22 cellular contexts compared by ENCODE assay signal in the genomic region with DNA sequence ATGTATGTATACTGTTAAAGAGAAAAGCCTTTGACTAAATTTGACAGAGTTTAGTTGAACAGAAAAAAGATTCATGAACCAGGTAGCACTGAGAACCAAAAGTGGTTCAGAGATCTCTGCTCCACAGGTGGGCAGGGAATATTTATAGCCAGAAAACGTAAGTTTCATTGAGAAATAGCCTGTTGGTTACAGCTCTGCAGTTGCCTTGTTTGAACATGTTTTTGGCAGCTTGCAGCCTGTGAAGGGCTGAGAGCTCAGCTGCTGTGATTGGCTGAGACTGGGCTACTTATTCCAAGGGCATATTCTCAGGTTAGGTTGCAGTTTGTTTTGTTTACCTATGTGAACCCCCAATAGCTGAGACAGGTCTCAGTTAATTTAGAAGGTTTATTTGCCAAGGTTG. TPM values are rescaled to one million over a fixed set of nuclear protein-coding genes. Genes with fewer than 3 reads are reported as not detected.
DNase-seq lines count a peak whose midpoint lies in the region; ATAC-seq, FAIRE-seq and TF ChIP-seq lines count a peak whose summit lies in the region.
"Had no signal": no experiment of that assay in that cellular context is flagged by ENCODE, and none has a peak within 500 bp of the region (broad histone marks: within the 10 kb centered on the region; RNA-seq: fewer than 3 reads in every experiment).

No MANE protein-coding gene starts in this region.

- 0% methylated on average over 1 of the region's 1 CpG for WGBS in K562 (ENCODE audit: insufficient coverage, low coverage, missing lambda C conversion rate)

- no peak overlapping the region for H3K27ac ChIP-seq in K562 (ENCODE audit: extremely low read depth, low read depth, low read length)
- no peak overlapping the region for H3K27ac ChIP-seq in keratinocyte (ENCODE audit: control insufficient read depth, insufficient read depth, low read length)
- H3K27ac ChIP-seq: SJCRH30 had no signal

- TF ChIP-seq CTCF in K562 (IDR thresholded peaks at IDR 0.05 in 2 of 3, conservative IDR thresholded peaks at IDR 0.05 in 1 of 3; ENCODE audit: insufficient read depth in 2 of 3, low read depth in 1 of 3, low read length in 3 of 3) (no peak), keratinocyte (optimal IDR thresholded peaks at IDR 0.05 in 1 of 3, IDR thresholded peaks at IDR 0.05 in 1 of 3, conservative IDR thresholded peaks at IDR 0.05 in 1 of 3; ENCODE audit: extremely low read depth in 1 of 3, insufficient read depth in 2 of 3, low read length in 3 of 3) (no peak)

- POLR2A ChIA-PET in K562 (lab: Yijun Ruan, JAX), result interaction anchor here (0.6 to 6.0 kb wide), 5 partner anchors 9 to 151 kb away, joined by 3 to 62 read pairs (median 3); a partner anchor contains a TSS

- no peak for TF ChIP-seq POLR2A in K562 (conservative IDR thresholded peaks at IDR 0.05)

- DNase-seq in HPDE6-E6E7 (ENCODE audit: extremely low spot score) (peak; percentile 25), NCI-H2171 treated with DMSO at 0.1 percent for 48 hours (lab: John Stamatoyannopoulos, UW) (peak; percentile 78), K562 (ENCODE audit: extremely low read depth in 1 of 4, low spot score in 3 of 4) (peak in 3 of 4 experiments; percentile 20 to 42 (median 28)), keratinocyte (ENCODE audit: low read depth, low spot score) (no peak), superior temporal gyrus (ENCODE audit: extremely low spot score) (no peak)
- DNase-seq: Calu3; CD4-positive, alpha-beta T cell; DMS79; IMR-90; Kasumi-1; NCI-H1436; NCI-H2029 treated with DMSO at 0.1 percent for 48 hours; NCI-H226; NCI-H524 treated with DMSO at 0.1 percent for 48 hours; NK-92 treated with Interleukin-12 subunit alpha and Interleukin-12 subunit beta, amount 100 ng/mL, for 24 hours; OCI-M1; RPMI8226; SJCRH30; T-helper 2 cell had no signal

- no peaks in the 10 kb centered on the region for H4K20me1 ChIP-seq in K562 (replicated peaks; ENCODE audit: control insufficient read depth, insufficient read depth, low read length)
- H4K20me1 ChIP-seq in keratinocyte (ENCODE audit: control insufficient read depth, extremely low read depth, insufficient read depth, low read length), result no peaks in the 10 kb centered on the region

- H3K9ac ChIP-seq in K562 (ENCODE audit: insufficient read depth in 1 of 2, low read depth in 2 of 2, low read length in 2 of 2) (no peak overlapping the region), keratinocyte (ENCODE audit: control insufficient read depth, extremely low read depth, insufficient read depth, low read length) (no peak overlapping the region)

- H2AFZ ChIP-seq in K562 (ENCODE audit: low read depth, low read length), result no peak overlapping the region
- H2AFZ ChIP-seq in keratinocyte (ENCODE audit: control insufficient read depth, low read length), result no peak overlapping the region

- H3K4me2 ChIP-seq in K562 (ENCODE audit: insufficient read depth, low read length) (no peak overlapping the region), keratinocyte (ENCODE audit: control insufficient read depth, extremely low read depth, insufficient read depth, low read depth, low read length) (peak overlapping the region; percentile 2)

- BruUV-seq in K562 (replicated peaks; lab: Mats Ljungman, UMichigan), result no TSS peak

- H3K79me2 ChIP-seq in K562 (ENCODE audit: control insufficient read depth, insufficient read depth, low read length), result no peaks in the 10 kb centered on the region
- H3K79me2 ChIP-seq in keratinocyte (ENCODE audit: control insufficient read depth, insufficient read depth, low read length), result no peaks in the 10 kb centered on the region

- H3K4me3 ChIP-seq in K562 (no peak overlapping the region), keratinocyte (ENCODE audit: control insufficient read depth in 2 of 3, extremely low read depth in 1 of 3, insufficient read depth in 2 of 3, low read depth in 1 of 3, low read length in 3 of 3) (no peak overlapping the region)
- H3K4me3 ChIP-seq: SJCRH30 had no signal

- dilution Hi-C loops in keratinocyte (cut with MboI; ENCODE audit: extremely low pct_ligation_motif_present, low sequenced_read_pairs), result no loop called here

- FAIRE-seq in K562 (lab: Jason Lieb, UNC) (no peak), keratinocyte (lab: Jason Lieb, UNC) (peak; percentile 88)

- H3K9me3 ChIP-seq in K562 (replicated peaks; ENCODE audit: control insufficient read depth, insufficient read depth, low read depth, low read length) (no peaks in the 10 kb centered on the region), keratinocyte (ENCODE audit: control insufficient read depth, low read depth, low read length) (no peaks in the 10 kb centered on the region)
- H3K9me3 ChIP-seq: SJCRH30 had no signal

- 0 out of 3 replicates have a peak, but pooled peaks have one; percentile 20 for ATAC-seq in K562
- ATAC-seq in GM19463 (IDR thresholded peaks at IDR 0.05; ENCODE audit: unreplicated experiment), result no peak
- ATAC-seq in GM18519 (IDR thresholded peaks at IDR 0.05; ENCODE audit: low FRiP score, unreplicated experiment), result no peak
- ATAC-seq in GM21515 (IDR thresholded peaks at IDR 0.05; ENCODE audit: unreplicated experiment), result no peak

- intact Hi-C loops in K562 (cut with micrococcal nuclease), result no loop called here

- no peak for TF ChIP-seq EP300 in K562 (IDR thresholded peaks at IDR 0.05; ENCODE audit: low read length)

- in situ Hi-C loops in K562 (cut with MboI), result no loop called here

- peaks cover 64 to 65% of the 10 kb centered on the region in 2 experiments for H3K27me3 ChIP-seq in K562 (ENCODE audit: control insufficient read depth in 2 of 2, insufficient read depth in 2 of 2, low read length in 2 of 2)
- H3K27me3 ChIP-seq in keratinocyte (ENCODE audit: control insufficient read depth, extremely low read depth, insufficient read depth, low read length), result peaks cover 5% of the 10 kb centered on the region
- H3K27me3 ChIP-seq: SJCRH30 had no signal

- CTCF ChIA-PET in K562 (lab: Yijun Ruan, JAX; ENCODE audit: low intra/inter-chr PET ratio), result no interaction called here

- H3K4me1 ChIP-seq in K562 (replicated peaks in 1 of 2; ENCODE audit: control insufficient read depth in 2 of 2, insufficient read depth in 2 of 2, low read length in 2 of 2), result no peaks in the 10 kb centered on the region
- peaks cover 2% of the 10 kb centered on the region for H3K4me1 ChIP-seq in keratinocyte (ENCODE audit: control insufficient read depth, extremely low read depth, insufficient read depth, low read length)
- H3K4me1 ChIP-seq: SJCRH30 had no signal

- TF ChIP-seq RAD21 in K562 (CRISPR knock-in tag; conservative IDR thresholded peaks at IDR 0.05 in 1 of 2, IDR thresholded peaks at IDR 0.05 in 1 of 2), result no peak

- H3K9me1 ChIP-seq in K562 (ENCODE audit: control insufficient read depth, insufficient read depth, low read length), result no peaks in the 10 kb centered on the region
- H3K9me1 ChIP-seq in keratinocyte (ENCODE audit: control insufficient read depth, extremely low read depth, insufficient read depth, low read length), result no peaks in the 10 kb centered on the region

- H3K36me3 ChIP-seq in K562 (ENCODE audit: control insufficient read depth, insufficient read depth, low read length) (no peaks in the 10 kb centered on the region), keratinocyte (ENCODE audit: control insufficient read depth in 2 of 2, extremely low read depth in 1 of 2, insufficient read depth in 2 of 2, low read length in 2 of 2) (no peaks in the 10 kb centered on the region)
- H3K36me3 ChIP-seq: SJCRH30 had no signal

RNA-seq across cellular contexts. Expression of a gene that starts 13.5 kb away (rescaled TPM):
- total RNA-seq in K562 (2011; cell fraction: chromatin; rRNA removed; ENCODE audit: low replicate concordance), result 36.8 and 68.2 TPM in 2 replicates
- 55.4 and 63.2 TPM in 2 replicates for total RNA-seq in K562 (2011; cell fraction: nucleolus; rRNA removed)
- 50.2 and 53.7 TPM in 2 replicates for total RNA-seq in K562 (2011; cell fraction: nucleoplasm; rRNA removed)
- 49.2 and 56.7 TPM in 2 replicates for total RNA-seq in K562 (2014; rRNA removed)
- total RNA-seq in K562 (2014; rRNA removed; fragmentation: Illumina TruSeq; extraction: Trizol), result 17.4 and 20.5 TPM in 2 replicates
- total RNA-seq in K562 (2015; rRNA removed; fragmentation: Illumina TruSeq; extraction: Trizol), result 31.5 and 32.5 TPM in 2 replicates
- 53.5 and 55.7 TPM in 2 replicates for total RNA-seq in K562 (2021)
- polyA plus RNA-seq in K562 (2011; rRNA removed), result 33.8 and 49.7 TPM in 2 replicates
- 56.9 and 67.4 TPM in 2 replicates for polyA plus RNA-seq in K562 (2011; cell fraction: cytosol; rRNA removed)
- 42.8 and 56.1 TPM in 2 replicates for polyA plus RNA-seq in K562 (2011; cell fraction: nucleus; rRNA removed)
- polyA plus RNA-seq in K562 (2012), result 31.5 and 39.9 TPM in 2 replicates
- 22.8 and 24.5 TPM in 2 replicates for polyA plus RNA-seq in K562 (2014; fragmentation: Illumina TruSeq; extraction: Trizol)
- 1 to 10 TPM; 2.4 to 3.7 TPM for polyA plus RNA-seq in K562 (2014; fragmentation: Nextera tagmentation; extraction: Ambion mirVana)
- 37.1 and 62.8 TPM in 2 replicates for polyA plus RNA-seq in K562 (2014; rRNA removed)
- 32.6 and 33.0 TPM in 2 replicates for polyA minus RNA-seq in K562 (2011; rRNA and poly(A)+ RNA removed)
- polyA minus RNA-seq in K562 (2011; cell fraction: cytosol; rRNA and poly(A)+ RNA removed), result 39.3 and 58.2 TPM in 2 replicates
- polyA minus RNA-seq in K562 (2011; cell fraction: nucleus; rRNA and poly(A)+ RNA removed), result 23.6 and 28.3 TPM in 2 replicates
- 5.2 to 7.2 TPM (median 6.1 TPM) in 3 replicates for polyA plus RNA-seq in keratinocyte
- 0.91 TPM for polyA plus RNA-seq in keratinocyte (2011; ENCODE audit: low read depth)
- 4.0 and 6.1 TPM in 2 replicates for polyA plus RNA-seq in keratinocyte (2011; cell fraction: cytosol; rRNA removed)
- 7.7 and 10.1 TPM in 2 replicates for polyA plus RNA-seq in keratinocyte (2011; cell fraction: nucleus; rRNA removed)
- 4.3 and 5.9 TPM in 2 replicates for polyA plus RNA-seq in keratinocyte (2012; ENCODE audit: low replicate concordance)
- 4.0 to 7.1 TPM (median 4.8 TPM) in 3 replicates for polyA minus RNA-seq in keratinocyte
- polyA minus RNA-seq in keratinocyte (2011; cell fraction: cytosol; rRNA and poly(A)+ RNA removed), result 13.8 TPM
- polyA minus RNA-seq in keratinocyte (2011; cell fraction: nucleus; rRNA and poly(A)+ RNA removed), result 7.8 and 8.4 TPM in 2 replicates

RNA-seq across cellular contexts. Expression of a gene that starts 57.1 kb away (rescaled TPM):
- total RNA-seq in K562 (2011; cell fraction: chromatin; rRNA removed; ENCODE audit: low replicate concordance), result 0.65 TPM in 1 of 2 replicates, not detected in the other
- total RNA-seq in K562 (2011; cell fraction: nucleolus; rRNA removed), result 0.50 and 0.92 TPM in 2 replicates
- 0.15 TPM in 2 replicates for total RNA-seq in K562 (2011; cell fraction: nucleoplasm; rRNA removed)
- total RNA-seq in K562 (2014; rRNA removed), result 0.20 and 0.32 TPM in 2 replicates
- total RNA-seq in K562 (2014; rRNA removed; fragmentation: Illumina TruSeq; extraction: Trizol), result not detected in 2 replicates
- total RNA-seq in K562 (2015; rRNA removed; fragmentation: Illumina TruSeq; extraction: Trizol), result not detected in 2 replicates
- total RNA-seq in K562 (2021), result 0.13 and 0.29 TPM in 2 replicates
- polyA plus RNA-seq in K562 (2011; rRNA removed), result 0.06 and 0.26 TPM in 2 replicates
- 0.15 and 0.25 TPM in 2 replicates for polyA plus RNA-seq in K562 (2011; cell fraction: cytosol; rRNA removed)
- polyA plus RNA-seq in K562 (2011; cell fraction: nucleus; rRNA removed), result 0.61 and 0.65 TPM in 2 replicates
- 0.21 and 1.3 TPM in 2 replicates for polyA plus RNA-seq in K562 (2012)
- not detected in 2 replicates for polyA plus RNA-seq in K562 (2014; fragmentation: Illumina TruSeq; extraction: Trizol)
- polyA plus RNA-seq in K562 (2014; fragmentation: Nextera tagmentation; extraction: Ambion mirVana), result not detected
- polyA plus RNA-seq in K562 (2014; rRNA removed), result 0.13 and 0.23 TPM in 2 replicates
- not detected in 2 replicates for polyA minus RNA-seq in K562 (2011; rRNA and poly(A)+ RNA removed)
- not detected in 2 replicates for polyA minus RNA-seq in K562 (2011; cell fraction: cytosol; rRNA and poly(A)+ RNA removed)
- polyA minus RNA-seq in K562 (2011; cell fraction: nucleus; rRNA and poly(A)+ RNA removed), result 0.22 and 0.27 TPM in 2 replicates
- polyA plus RNA-seq in keratinocyte, result 0.05 to 0.06 TPM (median 0.05 TPM) in 3 replicates
- polyA plus RNA-seq in keratinocyte (2011; ENCODE audit: low read depth), result not detected
- polyA plus RNA-seq in keratinocyte (2011; cell fraction: cytosol; rRNA removed), result 0.10 and 0.12 TPM in 2 replicates
- 0.23 and 0.28 TPM in 2 replicates for polyA plus RNA-seq in keratinocyte (2011; cell fraction: nucleus; rRNA removed)
- 0.09 and 0.31 TPM in 2 replicates for polyA plus RNA-seq in keratinocyte (2012; ENCODE audit: low replicate concordance)
- 0.10 to 0.26 TPM in 2 of 3 replicates, not detected in the other for polyA minus RNA-seq in keratinocyte
- polyA minus RNA-seq in keratinocyte (2011; cell fraction: cytosol; rRNA and poly(A)+ RNA removed), result not detected
- 0.23 and 0.84 TPM in 2 replicates for polyA minus RNA-seq in keratinocyte (2011; cell fraction: nucleus; rRNA and poly(A)+ RNA removed)

Comparison
In these comparisons a context has a peak if more than half of its experiments do, and no peak if none do; other contexts are left out.
1. DNase-seq: peak in HPDE6-E6E7 (single experiment), NCI-H2171 treated with DMSO at 0.1 percent for 48 hours (single experiment) and K562 (3 of 4); none in keratinocyte (single experiment) and superior temporal gyrus (single experiment).